12 cellular contexts compared by ENCODE assay signal in genomic region chr10:6721480-6721879, GRCh38.
A peak's percentile ranks its signal among the peaks of the same experiment; 100 is the strongest.
DNase-seq lines count a peak whose midpoint lies in the region; ATAC-seq and TF ChIP-seq lines count a peak whose summit lies in the region.
"Had no signal": no experiment of that assay in that cellular context is flagged by ENCODE, and none has a peak within 500 bp of the region (broad histone marks: within the 10 kb centered on the region; RNA-seq: fewer than 3 reads in every experiment).

No MANE protein-coding gene starts in this region.

- H3K9me3 ChIP-seq in breast epithelium (no peaks in the 10 kb centered on the region), stomach (no peaks in the 10 kb centered on the region)

- no peaks in the 10 kb centered on the region for H3K9me3 Mint-ChIP-seq in HFFc6
- peaks cover 8 to 11% of the 10 kb centered on the region in 2 donors for H3K9me3 Mint-ChIP-seq in stimulated activated naive B cell treated with anti-CD40 and anti-IgM and Interleukin-4, amounts not matched to agents 10 μg/mL and 1 μg/mL and 100 μg/mL, for 72 hours

- peak; percentile 94 for DNase-seq in HFFc6
- no peak for DNase-seq in breast epithelium (ENCODE audit: low spot score in 2 of 2)
- peak; percentile 16 for DNase-seq in iPS-NIHi11 (ENCODE audit: low spot score)
- no peak for DNase-seq in stomach
- DNase-seq in stimulated activated naive B cell treated with anti-CD40 and anti-IgM and Interleukin-4, amounts not matched to agents 10 μg/mL and 1 μg/mL and 100 μg/mL, for 72 hours: no peak
- no peak for DNase-seq in NCI-H1092 treated with DMSO at 0.1 percent for 48 hours (lab: John Stamatoyannopoulos, UW)
- DNase-seq in SHP77 treated with DMSO at 0.1 percent for 48 hours (lab: John Stamatoyannopoulos, UW): no peak
- DNase-seq: activated CD4-positive, alpha-beta T cell treated with anti-CD3 and anti-CD28 coated beads, Interleukin-2, amount 50 U/mL, for 1 hour; NCI-H345; retina had no signal

- H3K27ac ChIP-seq in breast epithelium: peak overlapping the region; percentile 63 to 86
- H3K27ac ChIP-seq in stomach: peak overlapping the region in 4 of 5 donors; percentile 54 to 82 (median 68)

- ATAC-seq in GM19035 (IDR thresholded peaks at IDR 0.05; ENCODE audit: unreplicated experiment): no peak
- ATAC-seq in stimulated activated naive B cell treated with anti-CD40 and anti-IgM and Interleukin-4, amounts not matched to agents 10 μg/mL and 1 μg/mL and 100 μg/mL, for 72 hours (replicated peaks): no peak
- ATAC-seq: GM12878 had no signal

- H3K36me3 Mint-ChIP-seq in HFFc6 (ENCODE audit: low read depth): no peaks in the 10 kb centered on the region; the same call in 1 of the 2 replicates
- H3K36me3 Mint-ChIP-seq in stimulated activated naive B cell treated with anti-CD40 and anti-IgM and Interleukin-4, amounts not matched to agents 10 μg/mL and 1 μg/mL and 100 μg/mL, for 72 hours: no peaks in the 10 kb centered on the region

- intact Hi-C loops in breast epithelium (cut with DNase I; ENCODE audit: low total_unique reads): no loop called here
- intact Hi-C loops in stomach (cut with DNase I; ENCODE audit: low total_unique reads): no loop called here

- H3K27me3 ChIP-seq in breast epithelium (no peaks in the 10 kb centered on the region), stomach (peaks cover 0 to 43% (median 3%) of the 10 kb centered on the region in 3 donors)

- H3K4me1 Mint-ChIP-seq in HFFc6 (ENCODE audit: low read depth): peaks cover 59% of the 10 kb centered on the region
- peaks cover 3 to 5% of the 10 kb centered on the region in 2 donors for H3K4me1 Mint-ChIP-seq in stimulated activated naive B cell treated with anti-CD40 and anti-IgM and Interleukin-4, amounts not matched to agents 10 μg/mL and 1 μg/mL and 100 μg/mL, for 72 hours

- H3K27me3 Mint-ChIP-seq in HFFc6 (ENCODE audit: insufficient read depth): no peaks in the 10 kb centered on the region; the same call in 1 of the 2 replicates
- H3K27me3 Mint-ChIP-seq in stimulated activated naive B cell treated with anti-CD40 and anti-IgM and Interleukin-4, amounts not matched to agents 10 μg/mL and 1 μg/mL and 100 μg/mL, for 72 hours: peaks cover 38 to 49% of the 10 kb centered on the region in 2 donors

- peak; percentile 53; the same call in 1 of the 2 replicates for TF ChIP-seq CTCF in HFFc6 (IDR thresholded peaks at IDR 0.05)
- TF ChIP-seq CTCF in breast epithelium (IDR thresholded peaks at IDR 0.05): no peak
- TF ChIP-seq CTCF in stomach (IDR thresholded peaks at IDR 0.05): no peak

- no peak for TF ChIP-seq EP300 in stomach (IDR thresholded peaks at IDR 0.05)

- 31 to 52% (median 40%) methylated on average over 7 of the region's 7 CpGs for WGBS in stomach, 5 donors

- H3K36me3 ChIP-seq in breast epithelium (no peaks in the 10 kb centered on the region), stomach (no peaks in the 10 kb centered on the region)

- peak overlapping the region; percentile 94 for H3K27ac Mint-ChIP-seq in HFFc6
- no peak overlapping the region for H3K27ac Mint-ChIP-seq in stimulated activated naive B cell treated with anti-CD40 and anti-IgM and Interleukin-4, amounts not matched to agents 10 μg/mL and 1 μg/mL and 100 μg/mL, for 72 hours

- TF ChIP-seq POLR2A in breast epithelium (IDR thresholded peaks at IDR 0.05) (no peak), stomach (IDR thresholded peaks at IDR 0.05) (no peak)

- H3K4me3 ChIP-seq in breast epithelium: peak overlapping the region in 1 of 3 donors; percentile 31
- H3K4me3 ChIP-seq in stomach: no peak overlapping the region
- H3K4me3 ChIP-seq: GM12878 had no signal

- H3K4me1 ChIP-seq in breast epithelium: peaks cover 0 to 6% of the 10 kb centered on the region in 2 donors
- peaks cover 0 to 6% (median 0%) of the 10 kb centered on the region in 4 donors for H3K4me1 ChIP-seq in stomach

- H3K4me3 Mint-ChIP-seq in HFFc6: peak overlapping the region; percentile 66
- no peak overlapping the region for H3K4me3 Mint-ChIP-seq in stimulated activated naive B cell treated with anti-CD40 and anti-IgM and Interleukin-4, amounts not matched to agents 10 μg/mL and 1 μg/mL and 100 μg/mL, for 72 hours

Comparison
In these comparisons a context has a peak if more than half of its experiments do, and no peak if none do; other contexts are left out.
1. DNase-seq: peak in HFFc6 (single experiment) and iPS-NIHi11 (single experiment); none in breast epithelium (0 of 2), stomach (single experiment), stimulated activated naive B cell treated with anti-CD40 and anti-IgM and Interleukin-4, amounts not matched to agents 10 μg/mL and 1 μg/mL and 100 μg/mL, for 72 hours (single experiment), NCI-H1092 treated with DMSO at 0.1 percent for 48 hours (single experiment) and SHP77 treated with DMSO at 0.1 percent for 48 hours (single experiment).